In the genomic region with DNA sequence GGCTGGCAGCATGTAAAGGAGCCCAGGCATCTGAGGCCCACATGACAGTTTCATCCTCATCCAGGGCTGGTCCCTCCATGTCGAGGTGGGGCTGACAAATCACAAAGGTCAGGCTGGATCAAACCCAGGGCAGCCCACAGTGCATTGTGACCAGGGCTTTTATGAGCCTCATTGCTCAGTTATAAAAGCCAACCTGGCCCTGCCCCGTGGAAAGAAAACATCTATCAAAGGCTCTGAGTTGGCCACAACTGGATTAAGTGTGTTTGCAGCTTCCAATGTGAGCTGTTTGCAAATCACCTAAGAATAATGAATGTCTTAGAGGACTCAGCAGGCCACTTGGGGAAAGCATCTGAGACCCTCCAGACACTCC, we compare ENCODE assay signal across 16 cellular contexts. TPM values are rescaled to one million over a fixed set of nuclear protein-coding genes. Genes with fewer than 3 reads are reported as not detected.
DNase-seq lines count a peak whose midpoint lies in the region; ATAC-seq, FAIRE-seq and TF ChIP-seq lines count a peak whose summit lies in the region.
"Had no signal": no experiment of that assay in that cellular context is flagged by ENCODE, and none has a peak within 500 bp of the region (broad histone marks: within the 10 kb centered on the region; RNA-seq: fewer than 3 reads in every experiment).

No MANE protein-coding gene starts in this region.

- H3K27ac Mint-ChIP-seq in astrocyte (ENCODE audit: unreplicated experiment) = peak overlapping the region; percentile 38
- H3K27ac Mint-ChIP-seq in activated CD8-positive, alpha-beta T cell treated with anti-CD3 and anti-CD28 coated beads for 36 hours = no peak overlapping the region
- H3K27ac Mint-ChIP-seq: CD8-positive, alpha-beta T cell; stimulated activated naive CD8-positive, alpha-beta T cell treated with anti-CD3 and anti-CD28 coated beads, Interleukin-15, amount 100 ng/mL, for 72 hours had no signal

- H3K36me3 ChIP-seq in HUES48 (ENCODE audit: control insufficient read depth, insufficient read depth, low read length) (no peaks in the 10 kb centered on the region; the same call in 1 of the 2 replicates), astrocyte (ENCODE audit: insufficient read depth, low read length) (no peaks in the 10 kb centered on the region), transverse colon (no peaks in the 10 kb centered on the region)
- H3K36me3 ChIP-seq: gastrocnemius medialis had no signal

- no peaks in the 10 kb centered on the region for H3K79me2 ChIP-seq in astrocyte (ENCODE audit: insufficient read depth, low read length)

- peaks cover 17% of the 10 kb centered on the region for H3K36me3 Mint-ChIP-seq in astrocyte (ENCODE audit: low read depth, unreplicated experiment)
- H3K36me3 Mint-ChIP-seq in activated CD8-positive, alpha-beta T cell treated with anti-CD3 and anti-CD28 coated beads for 36 hours (ENCODE audit: low read depth) = no peaks in the 10 kb centered on the region

- peak overlapping the region; percentile 45 for H3K27ac ChIP-seq in HUES48 (ENCODE audit: low read depth, low read length)
- H3K27ac ChIP-seq in astrocyte (ENCODE audit: low read depth, low read length) = peak overlapping the region; percentile 6
- H3K27ac ChIP-seq in transverse colon = peak overlapping the region; percentile 31 to 61 (median 56)
- H3K27ac ChIP-seq: VCaP had no signal

- TF ChIP-seq POLR2A in transverse colon (IDR thresholded peaks at IDR 0.05) = no peak

- POLR2A ChIA-PET in activated CD8-positive, alpha-beta T cell treated with anti-CD3 and anti-CD28 coated beads for 36 hours (lab: Charles Lee) = interaction anchor here (0.6 kb wide), 2 partner anchors 28 to 39 kb away, joined by 3 read pairs; no protein-coding TSS in a partner anchor

- intact Hi-C loops in left colon (cut with DNase I, micrococcal nuclease) = no loop called here
- intact Hi-C loops in transverse colon (cut with DNase I; ENCODE audit: low total_unique reads) = no loop called here
- intact Hi-C loops in activated CD8-positive, alpha-beta T cell treated with anti-CD3 and anti-CD28 coated beads for 36 hours (cut with micrococcal nuclease) = no loop called here

- ATAC-seq in left colon (peak; percentile 96), GM18519 (IDR thresholded peaks at IDR 0.05; ENCODE audit: low FRiP score, unreplicated experiment) (no peak), GM21381 (IDR thresholded peaks at IDR 0.05; ENCODE audit: unreplicated experiment) (no peak)
- no peak for ATAC-seq in activated CD8-positive, alpha-beta T cell treated with anti-CD3 and anti-CD28 coated beads for 36 hours
- ATAC-seq: CD8-positive, alpha-beta T cell had no signal

- no peaks in the 10 kb centered on the region for H3K27me3 Mint-ChIP-seq in astrocyte (ENCODE audit: low read depth, unreplicated experiment)
- H3K27me3 Mint-ChIP-seq in activated CD8-positive, alpha-beta T cell treated with anti-CD3 and anti-CD28 coated beads for 36 hours = no peaks in the 10 kb centered on the region
- H3K27me3 Mint-ChIP-seq: dendritic cell treated with granulocyte-macrophage colony-stimulating factor and Interleukin-4, amounts not matched to agents 40 ng/mL and 50 ng/mL, for 4 days; stimulated activated naive CD8-positive, alpha-beta T cell treated with anti-CD3 and anti-CD28 coated beads, Interleukin-15, amount 100 ng/mL, for 72 hours had no signal

- no peak for TF ChIP-seq EP300 in transverse colon (IDR thresholded peaks at IDR 0.05; ENCODE audit: low read depth)

- H3K4me2 ChIP-seq in astrocyte (ENCODE audit: low read length) = peak overlapping the region; percentile 54

- H3K9ac ChIP-seq in HUES48 (ENCODE audit: low read depth, low read length) (no peak overlapping the region), astrocyte (ENCODE audit: low read length) (no peak overlapping the region)

- H3K9me3 ChIP-seq in HUES48 (ENCODE audit: control insufficient read depth, insufficient read depth, low read length) (no peaks in the 10 kb centered on the region), astrocyte (ENCODE audit: insufficient read depth, low read depth, low read length) (no peaks in the 10 kb centered on the region), transverse colon (no peaks in the 10 kb centered on the region)
- H3K9me3 ChIP-seq: gastrocnemius medialis had no signal

- in situ Hi-C loops in transverse colon (cut with MboI; ENCODE audit: low pct_ligation_motif_present in 1 of 4, low pct_unique_long_range_greater_than_20kb in 1 of 4, low sequenced_read_pairs in 3 of 4) = no loop called here

- CTCF ChIA-PET in activated CD8-positive, alpha-beta T cell treated with anti-CD3 and anti-CD28 coated beads for 36 hours (lab: Charles Lee) = interaction anchor here (1.9 to 3.9 kb wide), 4 partner anchors 13 to 27 kb away, joined by 8 to 21 read pairs (median 12); no protein-coding TSS in a partner anchor

- peak; percentile 39 for DNase-seq in astrocyte (ENCODE audit: low read depth)
- peak; percentile 63 to 73 for DNase-seq in left colon
- peak; percentile 76 for DNase-seq in transverse colon
- no peak for DNase-seq in activated CD8-positive, alpha-beta T cell treated with anti-CD3 and anti-CD28 coated beads for 36 hours
- DNase-seq: CD8-positive, alpha-beta T cell; MM.1S; NCI-H2081; right cardiac atrium had no signal

- H3K4me3 ChIP-seq in HUES48 (ENCODE audit: low read depth, low read length) (no peak overlapping the region), astrocyte (ENCODE audit: insufficient read depth, low read depth, low read length) (no peak overlapping the region), transverse colon (no peak overlapping the region)
- H3K4me3 ChIP-seq: gastrocnemius medialis had no signal

- H3K27me3 ChIP-seq in HUES48 (ENCODE audit: control insufficient read depth, insufficient read depth, low read length) (no peaks in the 10 kb centered on the region), astrocyte (ENCODE audit: insufficient read depth, low read length) (no peaks in the 10 kb centered on the region), transverse colon (no peaks in the 10 kb centered on the region)
- H3K27me3 ChIP-seq: gastrocnemius medialis had no signal

- H3K4me1 ChIP-seq in HUES48 (ENCODE audit: control insufficient read depth, insufficient read depth, low read length) (peaks cover 10% of the 10 kb centered on the region; the same call in 1 of the 2 replicates), astrocyte (ENCODE audit: insufficient read depth, low read length) (peaks cover 35% of the 10 kb centered on the region), transverse colon (peaks cover 3 to 21% (median 18%) of the 10 kb centered on the region in 4 donors)

- H4K20me1 ChIP-seq in astrocyte (ENCODE audit: insufficient read depth, low read length) = no peaks in the 10 kb centered on the region

- no peak overlapping the region for H2AFZ ChIP-seq in astrocyte (ENCODE audit: low read depth, low read length)

- WGBS in transverse colon (ENCODE audit: low coverage in 1 of 2), 2 donors = 41% methylated on average over 2 of the region's 2 CpGs; no CpG with 5 or more reads in 1 of the 2 donors

- no peak overlapping the region for H3K4me3 Mint-ChIP-seq in astrocyte (ENCODE audit: unreplicated experiment)
- no peak overlapping the region for H3K4me3 Mint-ChIP-seq in activated CD8-positive, alpha-beta T cell treated with anti-CD3 and anti-CD28 coated beads for 36 hours
- H3K4me3 Mint-ChIP-seq: CD8-positive, alpha-beta T cell; dendritic cell treated with granulocyte-macrophage colony-stimulating factor and Interleukin-4, amounts not matched to agents 40 ng/mL and 50 ng/mL, for 4 days; stimulated activated naive CD8-positive, alpha-beta T cell treated with anti-CD3 and anti-CD28 coated beads, Interleukin-15, amount 100 ng/mL, for 72 hours had no signal

- H3K9me3 Mint-ChIP-seq in astrocyte (ENCODE audit: unreplicated experiment) = no peaks in the 10 kb centered on the region
- no peaks in the 10 kb centered on the region for H3K9me3 Mint-ChIP-seq in activated CD8-positive, alpha-beta T cell treated with anti-CD3 and anti-CD28 coated beads for 36 hours
- H3K9me3 Mint-ChIP-seq: CD8-positive, alpha-beta T cell; dendritic cell treated with granulocyte-macrophage colony-stimulating factor and Interleukin-4, amounts not matched to agents 40 ng/mL and 50 ng/mL, for 4 days; stimulated activated naive CD8-positive, alpha-beta T cell treated with anti-CD3 and anti-CD28 coated beads, Interleukin-15, amount 100 ng/mL, for 72 hours had no signal

- no peak for TF ChIP-seq CTCF in astrocyte (IDR thresholded peaks at IDR 0.05; ENCODE audit: insufficient read depth, low read depth, low read length)
- TF ChIP-seq CTCF in transverse colon (IDR thresholded peaks at IDR 0.05) = no peak
- no peak for TF ChIP-seq CTCF in activated CD8-positive, alpha-beta T cell treated with anti-CD3 and anti-CD28 coated beads for 36 hours (IDR thresholded peaks at IDR 0.05)

- H3K4me1 Mint-ChIP-seq in astrocyte (ENCODE audit: low read depth, unreplicated experiment) = peaks cover 23% of the 10 kb centered on the region
- peaks cover 14% of the 10 kb centered on the region for H3K4me1 Mint-ChIP-seq in activated CD8-positive, alpha-beta T cell treated with anti-CD3 and anti-CD28 coated beads for 36 hours (ENCODE audit: low read depth)

- FAIRE-seq in astrocyte (lab: Jason Lieb, UNC) = no peak
- FAIRE-seq: G401.6 had no signal

RNA-seq across cellular contexts. Expression of a gene that starts 45.4 kb away (rescaled TPM):
- 2.6 and 6.9 TPM in 2 replicates for total RNA-seq in astrocyte
- total RNA-seq in left colon = under 1 TPM in 1 of 2 donors, not detected in 1; 0.45 TPM
- not detected for total RNA-seq in transverse colon
- total RNA-seq in activated CD8-positive, alpha-beta T cell treated with anti-CD3 and anti-CD28 coated beads for 36 hours = not detected
- total RNA-seq: CD8-positive, alpha-beta T cell; gastrocnemius medialis had no signal

RNA-seq across cellular contexts. Expression of a gene that starts 49.0 kb away (rescaled TPM):
- total RNA-seq in astrocyte = 9.2 and 9.5 TPM in 2 replicates
- total RNA-seq in left colon = 10 to 100 TPM; 17.6 to 24.7 TPM
- 10 to 100 TPM in 3 of 4 donors, 1 to 10 TPM in 1; 4.6 to 33.7 (median 23.3) TPM for total RNA-seq in transverse colon
- 1 to 10 TPM; 5.6 to 6.3 TPM for total RNA-seq in activated CD8-positive, alpha-beta T cell treated with anti-CD3 and anti-CD28 coated beads for 36 hours

RNA-seq across cellular contexts. Expression of a gene that starts 51.0 kb away (rescaled TPM):
- total RNA-seq in astrocyte (45.1 and 47.2 TPM in 2 replicates), left colon (10 to 100 TPM; 33.9 to 48.2 TPM), transverse colon (10 to 100 TPM; 34.8 to 55.8 (median 46.8) TPM)
- total RNA-seq in activated CD8-positive, alpha-beta T cell treated with anti-CD3 and anti-CD28 coated beads for 36 hours = 10 to 100 TPM; 33.2 to 33.3 TPM
